Comparison of ENCODE assay signal across 8 cellular contexts in the genomic region with DNA sequence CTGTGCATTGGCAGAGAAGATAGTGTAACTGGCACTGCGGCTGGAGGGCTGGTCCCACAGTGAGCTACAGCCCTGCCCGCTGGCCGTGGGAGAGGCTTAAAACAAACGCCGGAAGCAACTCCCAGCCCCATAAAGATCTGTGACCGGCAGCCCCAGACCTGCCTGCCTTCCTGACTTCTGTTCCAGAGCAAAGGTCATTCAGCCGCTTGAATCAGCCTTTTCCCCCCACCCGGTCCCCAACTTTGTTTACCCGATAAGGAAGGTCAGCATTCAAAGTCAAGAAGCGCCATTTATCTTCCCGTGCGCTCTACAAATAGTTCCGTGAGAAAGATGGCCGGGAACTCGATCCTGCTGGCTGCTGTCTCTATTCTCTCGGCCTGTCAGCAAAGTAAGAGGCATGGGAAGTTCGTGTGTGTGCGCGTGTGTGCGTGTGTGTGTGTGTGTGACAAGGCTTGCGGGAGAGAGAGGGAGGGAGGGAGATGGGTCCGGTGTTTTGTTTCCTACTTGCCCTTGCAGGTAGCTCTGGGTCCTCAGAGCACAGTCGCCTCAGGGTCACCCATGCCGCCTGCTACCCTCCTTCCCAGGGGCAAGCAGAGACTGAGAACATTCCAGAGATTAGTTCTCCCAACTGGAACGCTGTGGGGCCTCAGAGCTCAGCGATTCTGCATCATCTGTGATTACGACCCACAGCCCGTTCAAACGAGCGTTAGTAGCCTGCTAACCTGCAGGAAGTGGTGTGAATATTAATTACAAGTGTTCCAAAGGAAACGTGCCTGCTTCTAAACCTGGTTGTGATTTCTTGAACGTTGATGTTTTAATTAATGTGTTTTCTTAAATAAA. TPM values are rescaled to one million over a fixed set of nuclear protein-coding genes. Genes with fewer than 3 reads are reported as not detected.
A peak's percentile ranks its signal among the peaks of the same experiment; 100 is the strongest.
DNase-seq lines count a peak whose midpoint lies in the region; ATAC-seq and TF ChIP-seq lines count a peak whose summit lies in the region.

A gene (plus strand): TSS at position 130 of the 840 bp plus-strand sequence. CDS start 201 bp downstream, at position 331.

- H3K27ac Mint-ChIP-seq in activated naive CD8-positive, alpha-beta T cell treated with anti-CD3 and anti-CD28 coated beads for 36 hours = peak within 1 kb of the TSS; percentile 83

- peaks cover 15% of the 10 kb centered on the region for H3K4me1 Mint-ChIP-seq in activated naive CD8-positive, alpha-beta T cell treated with anti-CD3 and anti-CD28 coated beads for 36 hours

- peak within 1 kb of the TSS; percentile 21 to 65; a peak in 3 of 4 replicates for H3K4me3 ChIP-seq in DND-41 (ENCODE audit: low read depth in 1 of 2, low read length in 2 of 2)
- H3K4me3 ChIP-seq in neutrophil (ENCODE audit: low read depth in 1 of 2, low read length in 1 of 2) = peak within 1 kb of the TSS; percentile 63 to 80

- no peak for TF ChIP-seq CTCF in DND-41 (IDR thresholded peaks at IDR 0.05; ENCODE audit: borderline replicate concordance, extremely low read depth, low read length, poor library complexity, severe bottlenecking)
- TF ChIP-seq CTCF in neutrophil (IDR thresholded peaks at IDR 0.05) = no peak

- peaks cover 16% of the 10 kb centered on the region for H3K79me2 ChIP-seq in DND-41 (ENCODE audit: insufficient read depth, low read length)

- ATAC-seq in DND-41 (ENCODE audit: insufficient read depth, low read depth) (peak; percentile 65), GM21367 (IDR thresholded peaks at IDR 0.05; ENCODE audit: unreplicated experiment) (peak; percentile 89)

- H3K4me2 ChIP-seq in DND-41 (ENCODE audit: insufficient read depth, low read length) = peak within 1 kb of the TSS; percentile 64

- peak within 1 kb of the TSS; percentile 88 for H2AFZ ChIP-seq in DND-41 (ENCODE audit: low read depth, low read length)

- no peaks in the 10 kb centered on the region for H3K27me3 ChIP-seq in DND-41 (ENCODE audit: insufficient read depth, low read length, poor library complexity)
- no peaks in the 10 kb centered on the region for H3K27me3 ChIP-seq in neutrophil

- H3K9me3 ChIP-seq in DND-41 (ENCODE audit: insufficient read depth, low read length, severe bottlenecking) (no peaks in the 10 kb centered on the region), neutrophil (no peaks in the 10 kb centered on the region)

- H4K20me1 ChIP-seq in DND-41 (ENCODE audit: insufficient read depth, low read length) = no peaks in the 10 kb centered on the region

- H3K27ac ChIP-seq in DND-41 (ENCODE audit: low read length) (peak within 1 kb of the TSS; percentile 91), neutrophil (peak within 1 kb of the TSS; percentile 87)

- peaks cover 3% of the 10 kb centered on the region for H3K36me3 Mint-ChIP-seq in activated naive CD8-positive, alpha-beta T cell treated with anti-CD3 and anti-CD28 coated beads for 36 hours

- peak within 1 kb of the TSS; percentile 64 for H3K9ac ChIP-seq in DND-41 (ENCODE audit: low read depth, low read length)

- H3K4me1 ChIP-seq in DND-41 (ENCODE audit: insufficient read depth, low read length) (peaks cover 32% of the 10 kb centered on the region), neutrophil (ENCODE audit: control insufficient read depth in 1 of 2, insufficient read depth in 1 of 2, low read depth in 1 of 2, low read length in 1 of 2) (peaks cover 33 to 39% of the 10 kb centered on the region in 2 experiments)

- peak within 1 kb of the TSS; percentile 93 for H3K4me3 Mint-ChIP-seq in activated naive CD8-positive, alpha-beta T cell treated with anti-CD3 and anti-CD28 coated beads for 36 hours

- intact Hi-C loops in head of caudate nucleus (cut with DNase I) = no loop called here

- DNase-seq in DND-41 (peak; percentile 59), HS-27A (ENCODE audit: low read depth) (peak; percentile 27), OCI-M1 (lab: John Stamatoyannopoulos, UW) (peak; percentile 89), head of caudate nucleus (peak in 38 of 42 donors; percentile 23 to 68 (median 41)), DMS114 treated with DMSO at 0.1 percent for 48 hours (lab: John Stamatoyannopoulos, UW; ENCODE audit: unreplicated experiment) (no peak)
- peak; percentile 50 for DNase-seq in activated naive CD8-positive, alpha-beta T cell treated with anti-CD3 and anti-CD28 coated beads for 36 hours

- no peaks in the 10 kb centered on the region for H3K9me3 Mint-ChIP-seq in activated naive CD8-positive, alpha-beta T cell treated with anti-CD3 and anti-CD28 coated beads for 36 hours

- peaks cover 4% of the 10 kb centered on the region for H3K27me3 Mint-ChIP-seq in activated naive CD8-positive, alpha-beta T cell treated with anti-CD3 and anti-CD28 coated beads for 36 hours

- no peaks in the 10 kb centered on the region for H3K36me3 ChIP-seq in DND-41 (ENCODE audit: insufficient read depth, low read length)
- H3K36me3 ChIP-seq in neutrophil = no peaks in the 10 kb centered on the region

RNA-seq across cellular contexts. Expression of the gene that starts here (rescaled TPM):
- 1 to 10 TPM; 7.3 to 9.5 TPM for total RNA-seq in activated naive CD8-positive, alpha-beta T cell treated with anti-CD3 and anti-CD28 coated beads for 36 hours
